Comparison of ENCODE assay signal across 26 cellular contexts in the genomic region with DNA sequence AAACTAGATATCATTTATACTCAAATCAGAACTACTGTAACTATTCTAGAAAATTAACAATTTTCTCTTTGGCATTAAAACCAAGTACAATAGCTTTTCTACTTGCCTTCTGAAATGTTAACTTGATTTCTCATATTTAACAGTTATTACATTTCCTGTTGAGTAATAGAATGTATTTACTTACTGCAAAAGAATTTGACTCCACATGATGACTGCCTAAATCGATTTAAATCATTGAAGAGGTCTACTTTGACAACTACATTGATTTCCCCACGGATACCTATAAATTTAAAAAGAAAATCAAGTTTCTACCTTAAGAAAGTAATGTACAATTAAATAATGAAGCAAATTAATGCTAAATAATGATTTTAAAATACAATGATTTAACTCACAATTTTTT. TPM values are rescaled to one million over a fixed set of nuclear protein-coding genes. Genes with fewer than 3 reads are reported as not detected.
DNase-seq lines count a peak whose midpoint lies in the region; ATAC-seq, FAIRE-seq and TF ChIP-seq lines count a peak whose summit lies in the region.
"Had no signal": no experiment of that assay in that cellular context is flagged by ENCODE, and none has a peak within 500 bp of the region (broad histone marks: within the 10 kb centered on the region; RNA-seq: fewer than 3 reads in every experiment).

No MANE protein-coding gene starts in this region.

- no peaks in the 10 kb centered on the region for H3K27me3 ChIP-seq in colonic mucosa
- H3K27me3 ChIP-seq: gastroesophageal sphincter, SJSA1, testis, uterus had no signal

- FAIRE-seq in HTR-8/SVneo (lab: Jason Lieb, UNC): peak; percentile 79
- FAIRE-seq: endometrium had no signal

- H3K4me1 ChIP-seq in colonic mucosa: no peaks in the 10 kb centered on the region
- H3K4me1 ChIP-seq: gastroesophageal sphincter, testis, uterus had no signal

- H3K9ac ChIP-seq in colonic mucosa (ENCODE audit: low read depth in 2 of 2, low read length in 2 of 2): no peak overlapping the region

- H3K4me3 ChIP-seq in cardiac fibroblast (replicated peaks in 1 of 2; ENCODE audit: low read depth in 2 of 2, low read length in 2 of 2) (no peak overlapping the region), fibroblast of villous mesenchyme (ENCODE audit: low read depth, low read length) (no peak overlapping the region), colonic mucosa (no peak overlapping the region)
- H3K4me3 ChIP-seq: gastroesophageal sphincter, lung, SJSA1, smooth muscle cell, testis, uterus had no signal

- no peaks in the 10 kb centered on the region for H3K9me3 ChIP-seq in colonic mucosa
- H3K9me3 ChIP-seq: gastroesophageal sphincter, SJSA1, testis, uterus had no signal

- intact Hi-C loops in colonic mucosa (cut with DNase I): no loop called here

- DNase-seq in AG09319 (ENCODE audit: extremely low read depth, low read depth) (peak; percentile 5), HTR-8/SVneo (ENCODE audit: insufficient read length, low spot score) (no peak), cardiac fibroblast (ENCODE audit: low read depth in 2 of 2) (peak; percentile 37 to 62), fibroblast of villous mesenchyme (ENCODE audit: low read depth) (peak; percentile 27), SK-N-DZ (ENCODE audit: low spot score) (no peak), mucosa of gallbladder (ENCODE audit: low spot score) (no peak), colonic mucosa (no peak)
- DNase-seq: ACHN; activated CD4-positive, alpha-beta T cell treated with anti-CD3 and anti-CD28 coated beads, Interleukin-2, amount 10 ng/mL, durations not matched to agents 7 days and 5 days; CD4-positive, alpha-beta T cell; cortex of kidney; kidney glomerular epithelial cell; NCI-H1092 treated with DMSO at 0.1 percent for 48 hours; NCI-H2081; stimulated activated naive CD4-positive, alpha-beta T cell; testis; uterus had no signal

- ATAC-seq in GM19328 (IDR thresholded peaks at IDR 0.05; ENCODE audit: unreplicated experiment): no peak
- ATAC-seq: activated naive CD4-positive, alpha-beta T cell treated with anti-CD3 and anti-CD28 coated beads, Interleukin-2, amount 50 U/mL, for 72 hours; gastroesophageal sphincter; Panc1 had no signal

- no peaks in the 10 kb centered on the region for H3K36me3 ChIP-seq in colonic mucosa
- H3K36me3 ChIP-seq: uterus had no signal

- H3K27ac ChIP-seq in colonic mucosa: no peak overlapping the region
- H3K27ac ChIP-seq: gastroesophageal sphincter, SJSA1, testis, uterus, VCaP had no signal

- TF ChIP-seq CTCF in AG09319 (IDR thresholded peaks at IDR 0.05; ENCODE audit: low read depth, low read length) (no peak), cardiac fibroblast (IDR thresholded peaks at IDR 0.05; ENCODE audit: low read depth, low read length) (no peak), fibroblast of villous mesenchyme (IDR thresholded peaks at IDR 0.05; ENCODE audit: insufficient read depth, low read depth, low read length) (no peak), colonic mucosa (IDR thresholded peaks at IDR 0.05) (no peak)

RNA-seq across cellular contexts. Expression of a gene that starts 18.9 kb away (rescaled TPM):
- 18.4 and 22.0 TPM in 2 replicates for total RNA-seq in fibroblast of villous mesenchyme
- 27.3 and 37.7 TPM in 2 replicates for polyA plus RNA-seq in SK-N-DZ (2014; cell fraction: cytosol; rRNA removed)
- 124 and 173 TPM in 2 replicates for polyA plus RNA-seq in SK-N-DZ (2014; cell fraction: nucleus; rRNA removed)
- 54.2 TPM for total RNA-seq in mucosa of gallbladder
- 10 to 100 TPM; 38.9 to 46.0 TPM for total RNA-seq in colonic mucosa

Comparison
In these comparisons a context has a peak if more than half of its experiments do, and no peak if none do; other contexts are left out.
1. DNase-seq: peak in AG09319 (single experiment), cardiac fibroblast (2 of 2) and fibroblast of villous mesenchyme (single experiment); none in HTR-8/SVneo (single experiment), SK-N-DZ (single experiment), mucosa of gallbladder (single experiment) and colonic mucosa (single experiment).